Comparison of ENCODE assay signal across 9 cellular contexts in the genomic region with DNA sequence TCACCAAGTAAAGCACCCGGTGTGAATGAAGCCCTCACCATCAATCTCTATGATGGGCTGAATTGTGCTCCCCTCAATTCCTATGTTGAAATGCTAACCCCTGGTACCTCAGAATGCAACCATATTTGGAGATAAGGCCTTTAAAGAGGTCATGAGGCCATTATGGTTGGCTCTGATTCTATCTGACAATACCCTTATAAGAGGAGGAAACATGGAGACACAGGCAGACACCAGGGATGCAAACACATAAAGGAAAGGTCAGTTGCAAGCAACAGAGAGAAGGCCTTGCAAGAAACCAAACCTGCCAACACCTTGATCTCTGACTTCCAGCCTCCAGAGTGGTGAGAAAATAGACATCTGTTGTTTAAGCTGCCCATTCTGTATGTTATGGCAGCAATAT. TPM values are rescaled to one million over a fixed set of nuclear protein-coding genes. Genes with fewer than 3 reads are reported as not detected.
"Had no signal": no experiment of that assay in that cellular context is flagged by ENCODE, and none has a peak within 500 bp of the region (broad histone marks: within the 10 kb centered on the region; RNA-seq: fewer than 3 reads in every experiment).

No MANE protein-coding gene starts in this region.

- H3K36me3 Mint-ChIP-seq: IgD-negative memory B cell had no signal

- H3K27ac ChIP-seq: HL-60, KMS-11 had no signal

- DNase-seq: IMR-90, KBM-7, KG1 had no signal

- FAIRE-seq: HepG2, HTR-8/SVneo had no signal

- H3K9ac ChIP-seq: KMS-11 had no signal

- H3K4me3 Mint-ChIP-seq: IgD-negative memory B cell had no signal

- H3K4me2 ChIP-seq: KMS-11 had no signal

- ATAC-seq: HepG2 had no signal

- H3K27ac Mint-ChIP-seq: IgD-negative memory B cell had no signal

RNA-seq across cellular contexts. Expression of a gene that starts 13.3 kb away (rescaled TPM):
- total RNA-seq: HT-29, IMR-90 had no signal
- polyA plus RNA-seq: IgD-negative memory B cell, IMR-90 had no signal

RNA-seq across cellular contexts. Expression of a gene that starts 24.9 kb away (rescaled TPM):
- total RNA-seq: HT-29 had no signal

RNA-seq across cellular contexts. Expression of a gene that starts 25.6 kb away (rescaled TPM):
- total RNA-seq: HT-29, IMR-90 had no signal
- polyA plus RNA-seq: IgD-negative memory B cell, IMR-90 had no signal
